19 cellular contexts compared by ENCODE assay signal in genomic region chr4:101339332-101339731, GRCh38.
"Had no signal": no experiment of that assay in that cellular context is flagged by ENCODE, and none has a peak within 500 bp of the region (broad histone marks: within the 10 kb centered on the region; RNA-seq: fewer than 3 reads in every experiment).

No MANE protein-coding gene starts in this region.

- H3K36me3 ChIP-seq: esophagus muscularis mucosa, gastrocnemius medialis, left ventricle myocardium inferior, lower lobe of right lung, neutrophil, suprapubic skin, thyroid gland, uterus had no signal

- H3K9me3 ChIP-seq: esophagus muscularis mucosa, gastrocnemius medialis, left ventricle myocardium inferior, lower lobe of right lung, neutrophil, suprapubic skin, thyroid gland, uterus had no signal

- H3K27ac Mint-ChIP-seq: dendritic cell treated with granulocyte-macrophage colony-stimulating factor and Interleukin-4, amounts not matched to agents 40 ng/mL and 50 ng/mL, for 4 days; type B pancreatic cell had no signal

- H3K4me1 ChIP-seq: uterus had no signal

- H3K27ac ChIP-seq: esophagus muscularis mucosa, gastrocnemius medialis, left ventricle myocardium inferior, lower lobe of right lung, suprapubic skin, thyroid gland, uterus had no signal

- H3K27me3 ChIP-seq: esophagus muscularis mucosa, gastrocnemius medialis, neutrophil, suprapubic skin, thyroid gland, uterus had no signal

- ATAC-seq: effector memory CD8-positive, alpha-beta T cell; gastrocnemius medialis; sciatic nerve; stimulated activated naive CD8-positive, alpha-beta T cell treated with anti-CD3 and anti-CD28 coated beads, Interleukin-15, Interleukin-2, amounts not matched to agents 100 U/mL and 50 U/mL, for 24 hours had no signal

- H3K9me3 Mint-ChIP-seq: dendritic cell treated with granulocyte-macrophage colony-stimulating factor and Interleukin-4, amounts not matched to agents 40 ng/mL and 50 ng/mL, for 4 days; effector memory CD8-positive, alpha-beta T cell; immature natural killer cell had no signal

- DNase-seq: effector memory CD8-positive, alpha-beta T cell; gastrocnemius medialis; glutamatergic neuron; immature natural killer cell; left ventricle myocardium inferior; lower lobe of right lung; mesenchymal stem cell; midbrain; posterior cingulate gyrus; stimulated activated CD4-positive, alpha-beta T cell treated with anti-CD3 and anti-CD28 coated beads, Interleukin-2, amount 100 ng/mL, for 48 hours; stimulated activated naive CD8-positive, alpha-beta T cell treated with anti-CD3 and anti-CD28 coated beads, Interleukin-15, Interleukin-2, amounts not matched to agents 100 U/mL and 50 U/mL, for 24 hours; thyroid gland; uterus had no signal

- H3K27me3 Mint-ChIP-seq: dendritic cell treated with granulocyte-macrophage colony-stimulating factor and Interleukin-4, amounts not matched to agents 40 ng/mL and 50 ng/mL, for 4 days; effector memory CD8-positive, alpha-beta T cell; type B pancreatic cell had no signal

- H3K36me3 Mint-ChIP-seq: immature natural killer cell had no signal

- H3K4me3 Mint-ChIP-seq: dendritic cell treated with granulocyte-macrophage colony-stimulating factor and Interleukin-4, amounts not matched to agents 40 ng/mL and 50 ng/mL, for 4 days; effector memory CD8-positive, alpha-beta T cell; immature natural killer cell; type B pancreatic cell had no signal

- H3K4me3 ChIP-seq: esophagus muscularis mucosa, gastrocnemius medialis, left ventricle myocardium inferior, lower lobe of right lung, suprapubic skin, thyroid gland, uterus had no signal
